In the genomic region with DNA sequence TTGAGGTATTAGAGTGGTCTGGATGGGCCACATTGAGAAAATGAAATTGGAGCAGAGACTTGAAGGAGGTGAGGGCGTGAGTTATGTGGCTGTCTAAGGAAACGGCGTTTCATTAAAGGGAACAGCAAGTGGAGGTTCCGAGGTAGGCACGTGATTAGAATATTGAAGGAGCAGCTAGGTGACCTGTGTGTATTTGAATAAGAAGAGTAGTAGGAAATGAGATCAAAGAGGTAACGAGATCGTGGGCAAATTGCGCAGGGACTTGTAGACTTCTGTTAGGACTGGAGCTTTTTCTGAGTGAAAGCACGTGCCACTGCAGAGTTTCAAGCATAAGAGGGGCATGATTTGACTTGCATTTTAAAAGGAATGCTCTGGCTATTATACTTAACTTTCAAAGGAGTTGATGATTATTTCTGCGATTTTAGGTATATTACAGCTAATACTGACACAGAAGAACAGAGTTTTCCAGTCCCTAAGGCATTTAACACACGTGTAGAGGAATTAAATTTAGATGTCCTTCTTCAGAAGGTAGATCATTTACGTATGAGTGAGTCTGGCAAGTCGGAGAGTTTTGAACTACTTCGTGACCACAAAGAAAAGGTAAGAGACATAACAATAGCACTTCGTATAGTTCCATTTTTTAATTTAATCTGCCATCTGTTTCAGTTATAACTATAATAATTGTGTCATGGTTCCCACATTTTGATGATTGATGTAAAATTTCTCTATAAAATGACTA, we compare ENCODE assay signal across 24 cellular contexts.
"Had no signal": no experiment of that assay in that cellular context is flagged by ENCODE, and none has a peak within 500 bp of the region (broad histone marks: within the 10 kb centered on the region; RNA-seq: fewer than 3 reads in every experiment).

No MANE protein-coding gene starts in this region.

- H3K36me3 ChIP-seq: gastrocnemius medialis, left ventricle myocardium inferior, neural progenitor cell, suprapubic skin, tibial artery had no signal

- DNase-seq: activated CD4-positive, alpha-beta T cell treated with anti-CD3 and anti-CD28 coated beads for 48 hours; activated CD4-positive, alpha-beta T cell treated with anti-CD3 and anti-CD28 coated beads, Interleukin-2, amount 50 U/mL, for 48 hours; activated CD8-positive, alpha-beta memory T cell treated with anti-CD3 and anti-CD28 coated beads, Interleukin-2, amount 50 U/mL, for 48 hours; activated gamma-delta T cell; activated naive CD4-positive, alpha-beta T cell treated with anti-CD3 and anti-CD28 coated beads, Interleukin-2, amount 50 U/mL, for 16 hours; activated T-cell treated with anti-CD3 and anti-CD28 coated beads, Interleukin-2, amount 50 U/mL, for 24 hours; amygdala; dermis blood vessel endothelial cell; effector CD4-positive, alpha-beta T cell; gastrocnemius medialis; left ventricle myocardium inferior; natural killer cell; occipital lobe; right cardiac atrium; stimulated activated CD4-positive, alpha-beta T cell treated with anti-CD3 and anti-CD28 coated beads, Interleukin-15, amount 100 ng/mL, for 24 hours; stimulated activated CD4-positive, alpha-beta T cell treated with anti-CD3 and anti-CD28 coated beads, Interleukin-2, amount 100 ng/mL, for 24 hours; stimulated activated naive CD4-positive, alpha-beta T cell; T-helper 1 cell; tibial artery had no signal

- H3K9me3 ChIP-seq: gastrocnemius medialis, left ventricle myocardium inferior, suprapubic skin, tibial artery had no signal

- H3K27ac ChIP-seq: epithelial cell of prostate, gastrocnemius medialis, hepatocyte, left ventricle myocardium inferior, neural progenitor cell, parathyroid adenoma, suprapubic skin, tibial artery had no signal

- H3K79me2 ChIP-seq: hepatocyte, parathyroid adenoma had no signal

- H3K4me3 ChIP-seq: gastrocnemius medialis, hepatocyte, left ventricle myocardium inferior, neural progenitor cell, suprapubic skin, tibial artery had no signal

- H3K9ac ChIP-seq: neural progenitor cell, parathyroid adenoma had no signal

- H3K27me3 ChIP-seq: gastrocnemius medialis, hepatocyte, neural progenitor cell, suprapubic skin, tibial artery had no signal

- ATAC-seq: gastrocnemius medialis, natural killer cell, right cardiac atrium had no signal

- H3K4me2 ChIP-seq: hepatocyte, neural progenitor cell had no signal

- H2AFZ ChIP-seq: hepatocyte, neural progenitor cell, parathyroid adenoma had no signal

- H3K4me1 ChIP-seq: gastrocnemius medialis, left ventricle myocardium inferior, neural progenitor cell, parathyroid adenoma, suprapubic skin, tibial artery had no signal
